In the genomic region with DNA sequence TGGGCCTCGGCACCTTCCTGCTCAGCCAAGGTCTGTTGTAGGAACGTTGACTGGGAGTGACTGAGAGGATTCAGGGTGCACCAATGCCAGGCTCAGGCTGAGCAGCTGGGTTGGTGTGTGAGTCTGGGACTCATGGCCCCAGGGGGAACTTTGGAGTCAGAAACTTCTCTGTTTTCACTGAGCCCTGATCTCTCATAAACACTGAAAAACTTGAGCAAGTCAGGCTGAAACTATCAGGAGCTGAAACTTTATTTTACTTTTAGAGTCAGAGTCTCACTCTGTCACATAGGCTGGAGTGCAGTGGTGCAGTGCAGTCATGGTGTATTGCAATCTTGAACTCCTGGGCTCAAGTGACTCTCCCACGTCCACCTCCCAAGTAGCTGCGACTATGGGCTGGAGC, we compare ENCODE assay signal across 11 cellular contexts. TPM values are rescaled to one million over a fixed set of nuclear protein-coding genes. Genes with fewer than 3 reads are reported as not detected.
DNase-seq lines count a peak whose midpoint lies in the region; ATAC-seq, FAIRE-seq and TF ChIP-seq lines count a peak whose summit lies in the region.
"Had no signal": no experiment of that assay in that cellular context is flagged by ENCODE, and none has a peak within 500 bp of the region (broad histone marks: within the 10 kb centered on the region; RNA-seq: fewer than 3 reads in every experiment).

No MANE protein-coding gene starts in this region.

- H3K9me3 ChIP-seq in trophoblast cell (ENCODE audit: insufficient read depth, low read depth, low read length) (no peaks in the 10 kb centered on the region), BE2C (no peaks in the 10 kb centered on the region)
- H3K9me3 ChIP-seq: SJCRH30 had no signal

- no peak for FAIRE-seq in HTR-8/SVneo (lab: Jason Lieb, UNC)
- FAIRE-seq: G401.6 had no signal

- TF ChIP-seq CTCF in BE2C (IDR thresholded peaks at IDR 0.05; ENCODE audit: low read depth, low read length): no peak

- no peak overlapping the region for H3K27ac ChIP-seq in trophoblast cell (ENCODE audit: low read depth, low read length)
- H3K27ac ChIP-seq: SJCRH30 had no signal

- no peak overlapping the region for H3K14ac ChIP-seq in trophoblast cell (ENCODE audit: low read length)

- H3K23ac ChIP-seq in trophoblast cell (ENCODE audit: low read length): no peak overlapping the region

- H3K4me1 ChIP-seq in trophoblast cell (ENCODE audit: control insufficient read depth in 1 of 2, insufficient read depth in 2 of 2, low read length in 2 of 2): peaks cover 2 to 15% of the 10 kb centered on the region in 2 experiments
- no peaks in the 10 kb centered on the region for H3K4me1 ChIP-seq in BE2C
- H3K4me1 ChIP-seq: SJCRH30 had no signal

- peak overlapping the region; percentile 20 for H3K18ac ChIP-seq in trophoblast cell (ENCODE audit: low read length)

- H3K79me1 ChIP-seq in trophoblast cell (ENCODE audit: low read length): peaks cover 4% of the 10 kb centered on the region

- H2BK5ac ChIP-seq in trophoblast cell (ENCODE audit: low read depth, low read length, poor library complexity): no peak overlapping the region

- no peak overlapping the region for H4K12ac ChIP-seq in trophoblast cell (ENCODE audit: low read depth, low read length)

- H3K27me3 ChIP-seq in trophoblast cell (ENCODE audit: insufficient read depth, low read length): no peaks in the 10 kb centered on the region
- no peaks in the 10 kb centered on the region for H3K27me3 ChIP-seq in BE2C
- H3K27me3 ChIP-seq: SJCRH30 had no signal

- H3K4ac ChIP-seq in trophoblast cell (ENCODE audit: low read depth, low read length): no peak overlapping the region

- no CpG with 5 or more reads among the region's 4 CpGs for WGBS in trophoblast cell (ENCODE audit: extremely low coverage, insufficient coverage, insufficient read length)

- no peaks in the 10 kb centered on the region for H3K79me2 ChIP-seq in trophoblast cell (ENCODE audit: control insufficient read depth, insufficient read depth, low read length, poor library complexity)

- peaks cover 13 to 14% of the 10 kb centered on the region in 2 experiments for H3K36me3 ChIP-seq in trophoblast cell (ENCODE audit: control insufficient read depth in 1 of 2, insufficient read depth in 2 of 2, low read length in 2 of 2)
- H3K36me3 ChIP-seq in BE2C: no peaks in the 10 kb centered on the region
- H3K36me3 ChIP-seq: SJCRH30 had no signal

- peak; percentile 86 for ATAC-seq in GM18868 (IDR thresholded peaks at IDR 0.05; ENCODE audit: unreplicated experiment)
- ATAC-seq in GM21737 (IDR thresholded peaks at IDR 0.05; ENCODE audit: unreplicated experiment): peak; percentile 56
- ATAC-seq in HG03571 (IDR thresholded peaks at IDR 0.05; ENCODE audit: unreplicated experiment): peak; percentile 67
- ATAC-seq: activated CD8-positive, alpha-beta memory T cell treated with anti-CD3 and anti-CD28 coated beads, Interleukin-2, amount 10 ng/mL, durations not matched to agents 7 days and 5 days had no signal

- H2AK5ac ChIP-seq in trophoblast cell (ENCODE audit: low read length): no peak overlapping the region

- H2BK12ac ChIP-seq in trophoblast cell (ENCODE audit: low read length): peak overlapping the region; percentile 51

- H3K4me3 ChIP-seq in trophoblast cell (ENCODE audit: low read depth, low read length): no peak overlapping the region
- no peak overlapping the region for H3K4me3 ChIP-seq in BE2C (ENCODE audit: low read depth, low read length)
- H3K4me3 ChIP-seq: SJCRH30 had no signal

- DNase-seq in trophoblast cell (no peak), NCI-H2171 (lab: John Stamatoyannopoulos, UW) (no peak), BE2C (no peak), globus pallidus (ENCODE audit: low spot score) (no peak), HTR-8/SVneo (ENCODE audit: insufficient read length, low spot score) (no peak)
- DNase-seq: activated CD8-positive, alpha-beta memory T cell treated with anti-CD3 and anti-CD28 coated beads, Interleukin-2, amount 10 ng/mL, durations not matched to agents 7 days and 5 days; SJCRH30 had no signal

- no peak overlapping the region for H2BK120ac ChIP-seq in trophoblast cell (ENCODE audit: insufficient read depth, low read length, poor library complexity)

- H3K9ac ChIP-seq in trophoblast cell (ENCODE audit: low read length): no peak overlapping the region

- H4K8ac ChIP-seq in trophoblast cell (ENCODE audit: low read depth, low read length): no peak overlapping the region

- no peak overlapping the region for H3K4me2 ChIP-seq in trophoblast cell (ENCODE audit: low read length)

- no peak overlapping the region for H4K91ac ChIP-seq in trophoblast cell (ENCODE audit: low read depth, low read length)

- H2AFZ ChIP-seq in trophoblast cell (ENCODE audit: insufficient read depth, low read length, poor library complexity): no peak overlapping the region

RNA-seq across cellular contexts. Expression of gene TRAK1, which starts 3.0 kb away (rescaled TPM):
- 43.4 and 43.5 TPM in 2 replicates for polyA plus RNA-seq in trophoblast cell (2013)
- polyA plus RNA-seq in BE2C (2012; ENCODE audit: insufficient read depth, insufficient read length, low read depth): 19.2 TPM
